Comparison of ENCODE assay signal across 8 cellular contexts in the genomic region with DNA sequence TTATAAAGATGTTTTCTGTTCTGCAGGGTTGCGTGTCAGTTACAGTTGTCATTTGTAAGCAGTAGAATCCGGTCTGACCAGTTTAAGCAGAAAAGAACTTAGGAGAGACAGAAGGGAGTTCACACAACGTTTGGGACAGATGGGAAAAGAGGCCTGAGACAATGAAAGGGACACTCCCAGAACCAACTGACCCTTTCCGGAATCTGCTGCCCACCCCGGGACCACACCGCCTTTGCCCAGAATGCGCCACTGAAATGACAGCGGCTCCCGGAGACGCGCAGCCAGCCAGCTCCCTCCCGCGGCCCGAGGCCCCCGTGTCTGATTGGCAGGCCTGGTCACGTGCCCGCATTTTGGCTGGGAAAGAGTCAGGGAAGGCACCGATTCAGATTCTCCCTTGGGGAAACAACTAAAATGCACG.
DNase-seq lines count a peak whose midpoint lies in the region; ATAC-seq and TF ChIP-seq lines count a peak whose summit lies in the region.

No MANE protein-coding gene starts in this region.

- CTCF ChIA-PET in WTC11 (lab: Charles Lee) = interaction anchor here (1.0 kb wide), 2 partner anchors 55 to 59 kb away, joined by 3 to 5 read pairs; no protein-coding TSS in a partner anchor

- H3K27me3 Mint-ChIP-seq in WTC11 (ENCODE audit: low read depth) = no peaks in the 10 kb centered on the region

- peak overlapping the region; percentile 73 for H3K4me3 Mint-ChIP-seq in WTC11

- DNase-seq in C1 segment of cervical spinal cord (lab: John Stamatoyannopoulos, UW) (peak in 13 of 14 donors; percentile 25 to 87 (median 80)), NCI-H1105 treated with DMSO at 0.1 percent for 48 hours (lab: John Stamatoyannopoulos, UW) (peak; percentile 22), WTC11 (ENCODE audit: low spot score) (peak; percentile 88), caudate nucleus (lab: John Stamatoyannopoulos, UW) (peak in 60 of 61 donors; percentile 3 to 84 (median 66)), inferior parietal cortex (ENCODE audit: extremely low spot score) (peak; percentile 67), spleen (peak; percentile 95), cerebellar nuclear complex (lab: John Stamatoyannopoulos, UW) (no peak)

- TF ChIP-seq POLR2A in spleen (IDR thresholded peaks at IDR 0.05) = no peak

- H3K36me3 ChIP-seq in spleen = no peaks in the 10 kb centered on the region

- peaks cover 0 to 11% (median 6%) of the 10 kb centered on the region in 8 donors for H3K9me3 ChIP-seq in spleen

- POLR2A ChIA-PET in WTC11 (lab: Charles Lee) = interaction anchor here (0.6 to 1.5 kb wide), 3 partner anchors 243 to 634 kb away, joined by 3 to 4 read pairs (median 3); no protein-coding TSS in a partner anchor

- peak overlapping the region; percentile 59 for H3K27ac Mint-ChIP-seq in WTC11

- intact Hi-C loops in spleen (cut with DNase I; ENCODE audit: low total_unique reads) = no loop called here

- H3K4me1 Mint-ChIP-seq in WTC11 = peaks cover 9% of the 10 kb centered on the region

- H3K36me3 Mint-ChIP-seq in WTC11 = no peaks in the 10 kb centered on the region

- 1 to 11% (median 5%) methylated on average over 19 of the region's 19 CpGs for WGBS in spleen, 5 donors

- H3K4me1 ChIP-seq in spleen = peaks cover 0 to 26% (median 10%) of the 10 kb centered on the region in 6 donors

- peak; percentile 45 for ATAC-seq in GM21515 (IDR thresholded peaks at IDR 0.05; ENCODE audit: unreplicated experiment)
- ATAC-seq in WTC11 = peak; percentile 91

- H3K27ac ChIP-seq in caudate nucleus (ENCODE audit: low read depth, low read length) (no peak overlapping the region), spleen (peak overlapping the region in 6 of 8 donors; percentile 51 to 70 (median 58))

- TF ChIP-seq CTCF in WTC11 (IDR thresholded peaks at IDR 0.05) (no peak), spleen (IDR thresholded peaks at IDR 0.05 in 8 of 11, conservative IDR thresholded peaks at IDR 0.05 in 3 of 11) (no peak)

- peaks cover 7% of the 10 kb centered on the region for H3K9me3 Mint-ChIP-seq in WTC11

- no peaks in the 10 kb centered on the region for H3K27me3 ChIP-seq in spleen (replicated peaks in 1 of 7)

- peak overlapping the region; percentile 11 to 65 (median 29) for H3K4me3 ChIP-seq in spleen

TF ChIP-seq in WTC11, 78 proteins besides CTCF, POLR2A, EP300 and RAD21 (continues in another document):
- TF ChIP-seq ESRRA (CRISPR knock-in tag; IDR thresholded peaks at IDR 0.05; ENCODE audit: borderline replicate concordance) (no peak), STAT6 (CRISPR knock-in tag; conservative IDR thresholded peaks at IDR 0.05; ENCODE audit: low read depth) (no peak), TEAD4 (CRISPR knock-in tag; IDR thresholded peaks at IDR 0.05) (peak; percentile 37; the same call in 1 of the 2 replicates), JAZF1 (CRISPR knock-in tag; IDR thresholded peaks at IDR 0.05) (no peak), NFYB (CRISPR knock-in tag; conservative IDR thresholded peaks at IDR 0.05; ENCODE audit: low read depth) (peak; percentile 90), SOX15 (CRISPR knock-in tag; IDR thresholded peaks at IDR 0.05) (no peak), OVOL2 (CRISPR knock-in tag; IDR thresholded peaks at IDR 0.05; ENCODE audit: borderline replicate concordance) (no peak), NFATC4 (CRISPR knock-in tag; IDR thresholded peaks at IDR 0.05) (no peak), CREM (CRISPR knock-in tag; IDR thresholded peaks at IDR 0.05) (no peak), NR3C1 (CRISPR knock-in tag; conservative IDR thresholded peaks at IDR 0.05; ENCODE audit: low read depth) (no peak), TEAD1 (CRISPR knock-in tag; IDR thresholded peaks at IDR 0.05) (peak; percentile 31; the same call in 1 of the 2 replicates), FOXK1 (CRISPR knock-in tag; IDR thresholded peaks at IDR 0.05) (0 out of 2 replicates have a peak, but pooled peaks have one; percentile 34), E2F5 (CRISPR knock-in tag; IDR thresholded peaks at IDR 0.05) (no peak), CBFB (CRISPR knock-in tag; IDR thresholded peaks at IDR 0.05; ENCODE audit: low read depth) (no peak), ZNF423 (CRISPR knock-in tag; IDR thresholded peaks at IDR 0.05) (peak; percentile 50), SMAD3 (CRISPR knock-in tag; IDR thresholded peaks at IDR 0.05; ENCODE audit: borderline replicate concordance) (no peak), GRHL2 (CRISPR knock-in tag; IDR thresholded peaks at IDR 0.05; ENCODE audit: insufficient replicate concordance, severe bottlenecking) (no peak)
- TF ChIP-seq, protein P1, sequence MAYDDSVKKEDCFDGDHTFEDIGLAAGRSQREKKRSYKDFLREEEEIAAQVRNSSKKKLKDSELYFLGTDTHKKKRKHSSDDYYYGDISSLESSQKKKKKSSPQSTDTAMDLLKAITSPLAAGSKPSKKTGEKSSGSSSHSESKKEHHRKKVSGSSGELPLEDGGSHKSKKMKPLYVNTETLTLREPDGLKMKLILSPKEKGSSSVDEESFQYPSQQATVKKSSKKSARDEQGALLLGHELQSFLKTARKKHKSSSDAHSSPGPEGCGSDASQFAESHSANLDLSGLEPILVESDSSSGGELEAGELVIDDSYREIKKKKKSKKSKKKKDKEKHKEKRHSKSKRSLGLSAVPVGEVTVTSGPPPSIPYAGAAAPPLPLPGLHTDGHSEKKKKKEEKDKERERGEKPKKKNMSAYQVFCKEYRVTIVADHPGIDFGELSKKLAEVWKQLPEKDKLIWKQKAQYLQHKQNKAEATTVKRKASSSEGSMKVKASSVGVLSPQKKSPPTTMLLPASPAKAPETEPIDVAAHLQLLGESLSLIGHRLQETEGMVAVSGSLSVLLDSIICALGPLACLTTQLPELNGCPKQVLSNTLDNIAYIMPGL (CRISPR knock-in tag; IDR thresholded peaks at IDR 0.05) = no peak
- TF ChIP-seq, protein P2, sequence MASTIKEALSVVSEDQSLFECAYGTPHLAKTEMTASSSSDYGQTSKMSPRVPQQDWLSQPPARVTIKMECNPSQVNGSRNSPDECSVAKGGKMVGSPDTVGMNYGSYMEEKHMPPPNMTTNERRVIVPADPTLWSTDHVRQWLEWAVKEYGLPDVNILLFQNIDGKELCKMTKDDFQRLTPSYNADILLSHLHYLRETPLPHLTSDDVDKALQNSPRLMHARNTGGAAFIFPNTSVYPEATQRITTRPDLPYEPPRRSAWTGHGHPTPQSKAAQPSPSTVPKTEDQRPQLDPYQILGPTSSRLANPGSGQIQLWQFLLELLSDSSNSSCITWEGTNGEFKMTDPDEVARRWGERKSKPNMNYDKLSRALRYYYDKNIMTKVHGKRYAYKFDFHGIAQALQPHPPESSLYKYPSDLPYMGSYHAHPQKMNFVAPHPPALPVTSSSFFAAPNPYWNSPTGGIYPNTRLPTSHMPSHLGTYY (CRISPR knock-in tag; IDR thresholded peaks at IDR 0.05) = no peak
- TF ChIP-seq, protein P3, sequence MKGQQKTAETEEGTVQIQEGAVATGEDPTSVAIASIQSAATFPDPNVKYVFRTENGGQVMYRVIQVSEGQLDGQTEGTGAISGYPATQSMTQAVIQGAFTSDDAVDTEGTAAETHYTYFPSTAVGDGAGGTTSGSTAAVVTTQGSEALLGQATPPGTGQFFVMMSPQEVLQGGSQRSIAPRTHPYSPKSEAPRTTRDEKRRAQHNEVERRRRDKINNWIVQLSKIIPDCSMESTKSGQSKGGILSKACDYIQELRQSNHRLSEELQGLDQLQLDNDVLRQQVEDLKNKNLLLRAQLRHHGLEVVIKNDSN (CRISPR knock-in tag; IDR thresholded peaks at IDR 0.05) = peak; percentile 98
- TF ChIP-seq, protein P4, sequence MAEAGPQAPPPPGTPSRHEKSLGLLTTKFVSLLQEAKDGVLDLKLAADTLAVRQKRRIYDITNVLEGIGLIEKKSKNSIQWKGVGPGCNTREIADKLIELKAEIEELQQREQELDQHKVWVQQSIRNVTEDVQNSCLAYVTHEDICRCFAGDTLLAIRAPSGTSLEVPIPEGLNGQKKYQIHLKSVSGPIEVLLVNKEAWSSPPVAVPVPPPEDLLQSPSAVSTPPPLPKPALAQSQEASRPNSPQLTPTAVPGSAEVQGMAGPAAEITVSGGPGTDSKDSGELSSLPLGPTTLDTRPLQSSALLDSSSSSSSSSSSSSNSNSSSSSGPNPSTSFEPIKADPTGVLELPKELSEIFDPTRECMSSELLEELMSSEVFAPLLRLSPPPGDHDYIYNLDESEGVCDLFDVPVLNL (CRISPR knock-in tag; IDR thresholded peaks at IDR 0.05; ENCODE audit: borderline replicate concordance, low read depth) = no peak
- TF ChIP-seq, protein P5, sequence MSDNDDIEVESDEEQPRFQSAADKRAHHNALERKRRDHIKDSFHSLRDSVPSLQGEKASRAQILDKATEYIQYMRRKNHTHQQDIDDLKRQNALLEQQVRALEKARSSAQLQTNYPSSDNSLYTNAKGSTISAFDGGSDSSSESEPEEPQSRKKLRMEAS (CRISPR knock-in tag; IDR thresholded peaks at IDR 0.05) = peak; percentile 68; the same call in 1 of the 2 replicates

Comparison
In these comparisons a context has a peak if more than half of its experiments do, and no peak if none do; other contexts are left out.
1. DNase-seq: peak in C1 segment of cervical spinal cord (13 of 14), NCI-H1105 treated with DMSO at 0.1 percent for 48 hours (single experiment), WTC11 (single experiment), caudate nucleus (60 of 61), inferior parietal cortex (single experiment) and spleen (single experiment); none in cerebellar nuclear complex (0 of 2).